ENCODE assay signal across 10 cellular contexts in genomic region chr16:28163699-28164584, GRCh38. TPM values are rescaled to one million over a fixed set of nuclear protein-coding genes. Genes with fewer than 3 reads are reported as not detected.
DNase-seq lines count a peak whose midpoint lies in the region; ATAC-seq and TF ChIP-seq lines count a peak whose summit lies in the region.
"Had no signal": no experiment of that assay in that cellular context is flagged by ENCODE, and none has a peak within 500 bp of the region (broad histone marks: within the 10 kb centered on the region; RNA-seq: fewer than 3 reads in every experiment).

No MANE protein-coding gene starts in this region.

- no peak for TF ChIP-seq CTCF in NB4 (IDR thresholded peaks at IDR 0.05; ENCODE audit: low read depth, low read length)

- H3K9me3 Mint-ChIP-seq in effector memory CD8-positive, alpha-beta T cell, result no peaks in the 10 kb centered on the region
- H3K9me3 Mint-ChIP-seq in naive thymus-derived CD8-positive, alpha-beta T cell, result no peaks in the 10 kb centered on the region

- no peaks in the 10 kb centered on the region for H3K27me3 Mint-ChIP-seq in effector memory CD8-positive, alpha-beta T cell
- H3K27me3 Mint-ChIP-seq in naive thymus-derived CD8-positive, alpha-beta T cell, result no peaks in the 10 kb centered on the region

- no peak overlapping the region for H3K4me3 Mint-ChIP-seq in effector memory CD8-positive, alpha-beta T cell
- peak overlapping the region in 8 of 10 donors; percentile 24 to 78 (median 46) for H3K4me3 Mint-ChIP-seq in naive thymus-derived CD8-positive, alpha-beta T cell

- POLR2A ChIA-PET in naive thymus-derived CD8-positive, alpha-beta T cell (lab: Charles Lee), result interaction anchor here (0.9 to 2.5 kb wide), 9 partner anchors 8 to 47 kb away, joined by 3 to 12 read pairs (median 4); no protein-coding TSS in a partner anchor

- peak overlapping the region; percentile 74 to 86 for H3K27ac Mint-ChIP-seq in effector memory CD8-positive, alpha-beta T cell
- H3K27ac Mint-ChIP-seq in naive thymus-derived CD8-positive, alpha-beta T cell, result peak overlapping the region; percentile 69 to 94 (median 88)

- no peak for ATAC-seq in effector memory CD8-positive, alpha-beta T cell (replicated peaks)
- no peak for ATAC-seq in naive thymus-derived CD8-positive, alpha-beta T cell
- ATAC-seq in GM18502 (IDR thresholded peaks at IDR 0.05; ENCODE audit: poor library complexity, unreplicated experiment), result no peak

- peaks cover 63% of the 10 kb centered on the region for H3K36me3 Mint-ChIP-seq in effector memory CD8-positive, alpha-beta T cell (ENCODE audit: insufficient read depth)
- peaks cover 10 to 88% (median 22%) of the 10 kb centered on the region in 3 donors for H3K36me3 Mint-ChIP-seq in naive thymus-derived CD8-positive, alpha-beta T cell

- TF ChIP-seq POLR2A in NB4 (IDR thresholded peaks at IDR 0.05; ENCODE audit: extremely low read depth, insufficient read length), result no peak

- H3K4me3 ChIP-seq in NB4 (ENCODE audit: low read depth, low read length), result no peak overlapping the region

- intact Hi-C loops in posterior cingulate gyrus (cut with DNase I), result no loop called here

- DNase-seq in CD1c-positive myeloid dendritic cell (ENCODE audit: extremely low spot score), result peak; percentile 48
- peak; percentile 52 for DNase-seq in NB4 (ENCODE audit: low read depth)
- DNase-seq in effector memory CD8-positive, alpha-beta T cell, result no peak
- DNase-seq in naive thymus-derived CD8-positive, alpha-beta T cell, result no peak
- DNase-seq in posterior cingulate gyrus, result no peak
- DNase-seq in NCI-H82 (lab: John Stamatoyannopoulos, UW), result no peak
- no peak for DNase-seq in HUDEP-2 (lab: John Stamatoyannopoulos, UW; ENCODE audit: unreplicated experiment in 76 of 76)
- DNase-seq: activated T-cell treated with anti-CD3 and anti-CD28 coated beads for 4 hours; stimulated activated CD4-positive, alpha-beta T cell treated with anti-CD3 and anti-CD28 coated beads, Interleukin-4, amount 100 ng/mL, for 24 hours had no signal

- peaks cover 44 to 62% of the 10 kb centered on the region in 2 donors for H3K4me1 Mint-ChIP-seq in effector memory CD8-positive, alpha-beta T cell (ENCODE audit: low read depth in 2 of 2)
- H3K4me1 Mint-ChIP-seq in naive thymus-derived CD8-positive, alpha-beta T cell, result peaks cover 45 to 92% (median 84%) of the 10 kb centered on the region in 4 donors

RNA-seq across cellular contexts. Expression of gene XPO6, which starts 47.8 kb away (rescaled TPM):
- total RNA-seq in naive thymus-derived CD8-positive, alpha-beta T cell, result 100 to 1,000 TPM; 445 to 470 TPM
- 100 to 1,000 TPM in 1 of 3 donors, 10 to 100 TPM in 2; 90.2 to 109 (median 96.4) TPM for polyA plus RNA-seq in naive thymus-derived CD8-positive, alpha-beta T cell

Comparison
In these comparisons a context has a peak if more than half of its experiments do, and no peak if none do; other contexts are left out.
1. DNase-seq: peak in CD1c-positive myeloid dendritic cell (single experiment) and NB4 (single experiment); none in effector memory CD8-positive, alpha-beta T cell (0 of 3), naive thymus-derived CD8-positive, alpha-beta T cell (0 of 10), posterior cingulate gyrus (0 of 10), NCI-H82 (single experiment) and HUDEP-2 (0 of 76).
2. H3K4me3 Mint-ChIP-seq: peak in naive thymus-derived CD8-positive, alpha-beta T cell (8 of 10); none in effector memory CD8-positive, alpha-beta T cell (0 of 2).